1 cellular context compared by ENCODE assay signal in genomic region chr7:6221340-6222319, GRCh38.
TF ChIP-seq lines count a peak whose summit lies in the region.

No MANE protein-coding gene starts in this region.

TF ChIP-seq in K562, 482 proteins besides CTCF, POLR2A, EP300 and RAD21 (continued from another document and continues in another):
- no peak for TF ChIP-seq TFE3 (CRISPR knock-in tag; IDR thresholded peaks at IDR 0.05)
- peak; percentile 70; the same call in 1 of the 2 replicates for TF ChIP-seq CREB1 (IDR thresholded peaks at IDR 0.05)
- no peak for TF ChIP-seq CREB1 (CRISPR knock-in tag; IDR thresholded peaks at IDR 0.05)
- no peak for TF ChIP-seq ZNF184 (CRISPR knock-in tag; IDR thresholded peaks at IDR 0.05)
- TF ChIP-seq GATAD2B (IDR thresholded peaks at IDR 0.05; ENCODE audit: borderline replicate concordance), result no peak
- no peak for TF ChIP-seq AFF4 (CRISPR knock-in tag; IDR thresholded peaks at IDR 0.05)
- TF ChIP-seq TEAD2 (tag; IDR thresholded peaks at IDR 0.05), result no peak
- no peak; the same call in 1 of the 2 replicates for TF ChIP-seq MTA3 (IDR thresholded peaks at IDR 0.05; ENCODE audit: borderline replicate concordance)
- no peak for TF ChIP-seq WHSC1 (IDR thresholded peaks at IDR 0.05; ENCODE audit: low read length)
- no peak for TF ChIP-seq FOXJ3 (CRISPR knock-in tag; IDR thresholded peaks at IDR 0.05)
- no peak for TF ChIP-seq TFAM (CRISPR knock-in tag; conservative IDR thresholded peaks at IDR 0.05)
- TF ChIP-seq ETS2 (tag; IDR thresholded peaks at IDR 0.05; ENCODE audit: borderline replicate concordance, poor library complexity, severe bottlenecking), result no peak
- peak; percentile 69 for TF ChIP-seq JUND (IDR thresholded peaks at IDR 0.05; ENCODE audit: borderline replicate concordance, low read depth, low read length)
- peak; percentile 77; the same call in 1 of the 3 replicates for TF ChIP-seq JUND (tag; IDR thresholded peaks at IDR 0.05; ENCODE audit: borderline replicate concordance, low read depth, low read length)
- no peak for TF ChIP-seq CLOCK (CRISPR knock-in tag; IDR thresholded peaks at IDR 0.05; ENCODE audit: borderline replicate concordance)
- TF ChIP-seq EGR1 (conservative IDR thresholded peaks at IDR 0.05), result no peak; the same call in 1 of the 2 replicates
- no peak for TF ChIP-seq MED1 (CRISPR knock-in tag; IDR thresholded peaks at IDR 0.05; ENCODE audit: borderline replicate concordance)
- TF ChIP-seq GABPB1 (CRISPR knock-in tag; IDR thresholded peaks at IDR 0.05), result no peak
- no peak for TF ChIP-seq POLR2G (IDR thresholded peaks at IDR 0.05; ENCODE audit: low read depth, low read length)
- no peak for TF ChIP-seq EWSR1 (IDR thresholded peaks at IDR 0.05; ENCODE audit: borderline replicate concordance, low read depth, partially characterized antibody)
- no peak for TF ChIP-seq LARP7 (IDR thresholded peaks at IDR 0.05)
- no peak for TF ChIP-seq MYC (IDR thresholded peaks at IDR 0.05; ENCODE audit: low read depth, low read length)
- TF ChIP-seq MYC (CRISPR knock-in tag; IDR thresholded peaks at IDR 0.05; ENCODE audit: borderline replicate concordance, low read depth), result no peak
- no peak for TF ChIP-seq KAT2B (IDR thresholded peaks at IDR 0.05; ENCODE audit: low read depth, low read length)
- no peak for TF ChIP-seq THRAP3 (IDR thresholded peaks at IDR 0.05; ENCODE audit: borderline replicate concordance)
- peak; percentile 78 for TF ChIP-seq HMBOX1 (IDR thresholded peaks at IDR 0.05)
- peak; percentile 39; the same call in 1 of the 2 replicates for TF ChIP-seq ZNF316 (IDR thresholded peaks at IDR 0.05)
- TF ChIP-seq PRDM10 (IDR thresholded peaks at IDR 0.05; ENCODE audit: partially characterized antibody), result no peak
- TF ChIP-seq FOXK1 (CRISPR knock-in tag; IDR thresholded peaks at IDR 0.05; ENCODE audit: borderline replicate concordance), result no peak
- TF ChIP-seq ZBED1 (IDR thresholded peaks at IDR 0.05), result no peak
- no peak for TF ChIP-seq ZNF174 (CRISPR knock-in tag; IDR thresholded peaks at IDR 0.05)
- TF ChIP-seq SMARCE1 (IDR thresholded peaks at IDR 0.05), result peak; percentile 91
- TF ChIP-seq REST (CRISPR knock-in tag; IDR thresholded peaks at IDR 0.05; ENCODE audit: low read depth), result no peak
